Comparison of ENCODE assay signal across 2 cellular contexts in the genomic region with DNA sequence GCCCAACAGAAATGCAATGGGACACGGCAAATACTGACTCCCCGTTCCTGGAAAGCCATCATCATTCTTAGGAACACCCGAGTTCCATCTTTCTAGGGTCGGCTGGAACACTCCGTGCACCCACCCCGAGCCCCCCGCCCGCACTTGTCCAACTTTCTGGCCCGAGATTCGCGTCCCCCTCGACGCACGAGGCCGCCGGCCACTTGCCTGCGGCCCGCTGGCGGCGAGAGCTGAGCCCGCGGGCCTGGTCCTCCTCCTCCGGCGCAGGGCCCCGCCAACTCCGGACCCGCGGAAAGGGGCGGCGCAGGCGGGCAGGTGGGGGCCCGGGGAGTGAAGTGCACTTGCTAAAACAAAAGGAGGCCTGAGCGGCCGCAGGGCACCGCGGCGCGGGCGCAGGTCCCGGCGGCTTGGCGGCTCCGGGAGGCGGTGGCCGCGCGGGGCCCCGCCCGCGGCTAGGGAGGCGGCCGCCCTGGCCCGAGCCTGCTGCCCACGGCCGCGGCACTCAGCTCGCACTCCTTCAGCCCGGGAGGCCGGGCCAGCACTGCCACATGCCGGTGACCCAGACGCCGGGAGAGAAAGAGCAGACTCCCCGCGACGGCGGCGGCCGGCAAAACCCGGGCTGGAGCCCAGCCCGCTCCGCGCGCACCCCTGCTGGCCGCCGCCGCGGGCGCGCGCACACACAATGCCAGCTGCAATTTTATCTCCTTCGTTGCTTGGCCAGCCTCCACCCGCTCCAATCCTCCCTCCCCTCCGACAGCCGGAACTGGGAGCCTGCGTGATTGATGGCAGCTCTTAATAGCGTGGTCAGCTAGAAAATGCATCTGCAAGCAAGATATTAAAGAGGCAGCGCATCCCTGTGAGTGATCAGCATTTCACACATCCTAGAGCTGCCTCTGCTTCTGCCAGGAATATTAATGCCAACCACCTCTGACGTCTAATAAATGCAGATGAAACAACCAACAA.
TF ChIP-seq lines count a peak whose summit lies in the region.

No MANE protein-coding gene starts in this region.

TF ChIP-seq in HEK293, 187 proteins besides CTCF, POLR2A, EP300 and RAD21 (continued from another document and continues in another):
- TF ChIP-seq, protein P1, sequence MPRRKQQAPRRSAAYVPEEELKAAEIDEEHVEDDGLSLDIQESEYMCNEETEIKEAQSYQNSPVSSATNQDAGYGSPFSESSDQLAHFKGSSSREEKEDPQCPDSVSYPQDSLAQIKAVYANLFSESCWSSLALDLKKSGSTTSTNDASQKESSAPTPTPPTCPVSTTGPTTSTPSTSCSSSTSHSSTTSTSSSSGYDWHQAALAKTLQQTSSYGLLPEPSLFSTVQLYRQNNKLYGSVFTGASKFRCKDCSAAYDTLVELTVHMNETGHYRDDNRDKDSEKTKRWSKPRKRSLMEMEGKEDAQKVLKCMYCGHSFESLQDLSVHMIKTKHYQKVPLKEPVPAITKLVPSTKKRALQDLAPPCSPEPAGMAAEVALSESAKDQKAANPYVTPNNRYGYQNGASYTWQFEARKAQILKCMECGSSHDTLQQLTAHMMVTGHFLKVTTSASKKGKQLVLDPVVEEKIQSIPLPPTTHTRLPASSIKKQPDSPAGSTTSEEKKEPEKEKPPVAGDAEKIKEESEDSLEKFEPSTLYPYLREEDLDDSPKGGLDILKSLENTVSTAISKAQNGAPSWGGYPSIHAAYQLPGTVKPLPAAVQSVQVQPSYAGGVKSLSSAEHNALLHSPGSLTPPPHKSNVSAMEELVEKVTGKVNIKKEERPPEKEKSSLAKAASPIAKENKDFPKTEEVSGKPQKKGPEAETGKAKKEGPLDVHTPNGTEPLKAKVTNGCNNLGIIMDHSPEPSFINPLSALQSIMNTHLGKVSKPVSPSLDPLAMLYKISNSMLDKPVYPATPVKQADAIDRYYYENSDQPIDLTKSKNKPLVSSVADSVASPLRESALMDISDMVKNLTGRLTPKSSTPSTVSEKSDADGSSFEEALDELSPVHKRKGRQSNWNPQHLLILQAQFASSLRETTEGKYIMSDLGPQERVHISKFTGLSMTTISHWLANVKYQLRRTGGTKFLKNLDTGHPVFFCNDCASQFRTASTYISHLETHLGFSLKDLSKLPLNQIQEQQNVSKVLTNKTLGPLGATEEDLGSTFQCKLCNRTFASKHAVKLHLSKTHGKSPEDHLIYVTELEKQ (tag by site-specific recombination; IDR thresholded peaks at IDR 0.05; ENCODE audit: borderline replicate concordance), result peak; percentile 75; the same call in 1 of the 2 replicates
- peak; percentile 76 for TF ChIP-seq ZEB2 (tag by site-specific recombination; IDR thresholded peaks at IDR 0.05)
- TF ChIP-seq GLI4 (tag by site-specific recombination; IDR thresholded peaks at IDR 0.05), result no peak
- peak; percentile 80 for TF ChIP-seq SP2 (tag by site-specific recombination; IDR thresholded peaks at IDR 0.05)
- TF ChIP-seq MYNN (tag by site-specific recombination; IDR thresholded peaks at IDR 0.05; ENCODE audit: borderline replicate concordance), result no peak
- TF ChIP-seq, protein P2, sequence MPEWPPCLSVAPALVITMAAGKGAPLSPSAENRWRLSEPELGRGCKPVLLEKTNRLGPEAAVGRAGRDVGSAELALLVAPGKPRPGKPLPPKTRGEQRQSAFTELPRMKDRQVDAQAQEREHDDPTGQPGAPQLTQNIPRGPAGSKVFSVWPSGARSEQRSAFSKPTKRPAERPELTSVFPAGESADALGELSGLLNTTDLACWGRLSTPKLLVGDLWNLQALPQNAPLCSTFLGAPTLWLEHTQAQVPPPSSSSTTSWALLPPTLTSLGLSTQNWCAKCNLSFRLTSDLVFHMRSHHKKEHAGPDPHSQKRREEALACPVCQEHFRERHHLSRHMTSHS (tag by site-specific recombination; IDR thresholded peaks at IDR 0.05), result no peak
- TF ChIP-seq, protein P3, sequence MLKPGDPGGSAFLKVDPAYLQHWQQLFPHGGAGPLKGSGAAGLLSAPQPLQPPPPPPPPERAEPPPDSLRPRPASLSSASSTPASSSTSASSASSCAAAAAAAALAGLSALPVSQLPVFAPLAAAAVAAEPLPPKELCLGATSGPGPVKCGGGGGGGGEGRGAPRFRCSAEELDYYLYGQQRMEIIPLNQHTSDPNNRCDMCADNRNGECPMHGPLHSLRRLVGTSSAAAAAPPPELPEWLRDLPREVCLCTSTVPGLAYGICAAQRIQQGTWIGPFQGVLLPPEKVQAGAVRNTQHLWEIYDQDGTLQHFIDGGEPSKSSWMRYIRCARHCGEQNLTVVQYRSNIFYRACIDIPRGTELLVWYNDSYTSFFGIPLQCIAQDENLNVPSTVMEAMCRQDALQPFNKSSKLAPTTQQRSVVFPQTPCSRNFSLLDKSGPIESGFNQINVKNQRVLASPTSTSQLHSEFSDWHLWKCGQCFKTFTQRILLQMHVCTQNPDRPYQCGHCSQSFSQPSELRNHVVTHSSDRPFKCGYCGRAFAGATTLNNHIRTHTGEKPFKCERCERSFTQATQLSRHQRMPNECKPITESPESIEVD (tag by site-specific recombination; IDR thresholded peaks at IDR 0.05), result peak; percentile 42
- TF ChIP-seq MZF1 (tag by site-specific recombination; IDR thresholded peaks at IDR 0.05; ENCODE audit: borderline replicate concordance), result peak; percentile 25; the same call in 1 of the 2 replicates
- TF ChIP-seq ZNF548 (tag by site-specific recombination; IDR thresholded peaks at IDR 0.05), result no peak
- TF ChIP-seq, protein P4, sequence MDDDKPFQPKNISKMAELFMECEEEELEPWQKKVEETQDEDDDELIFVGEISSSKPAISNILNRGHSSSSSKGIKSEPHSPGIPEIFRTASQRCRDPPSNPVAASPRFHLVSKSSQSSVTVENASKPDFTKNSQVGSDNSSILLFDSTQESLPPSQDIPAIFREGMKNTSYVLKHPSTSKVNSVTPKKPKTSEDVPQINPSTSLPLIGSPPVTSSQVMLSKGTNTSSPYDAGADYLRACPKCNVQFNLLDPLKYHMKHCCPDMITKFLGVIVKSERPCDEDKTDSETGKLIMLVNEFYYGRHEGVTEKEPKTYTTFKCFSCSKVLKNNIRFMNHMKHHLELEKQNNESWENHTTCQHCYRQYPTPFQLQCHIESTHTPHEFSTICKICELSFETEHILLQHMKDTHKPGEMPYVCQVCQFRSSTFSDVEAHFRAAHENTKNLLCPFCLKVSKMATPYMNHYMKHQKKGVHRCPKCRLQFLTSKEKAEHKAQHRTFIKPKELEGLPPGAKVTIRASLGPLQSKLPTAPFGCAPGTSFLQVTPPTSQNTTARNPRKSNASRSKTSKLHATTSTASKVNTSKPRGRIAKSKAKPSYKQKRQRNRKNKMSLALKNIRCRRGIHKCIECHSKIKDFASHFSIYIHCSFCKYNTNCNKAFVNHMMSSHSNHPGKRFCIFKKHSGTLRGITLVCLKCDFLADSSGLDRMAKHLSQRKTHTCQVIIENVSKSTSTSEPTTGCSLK (tag by site-specific recombination; IDR thresholded peaks at IDR 0.05), result no peak
- no peak for TF ChIP-seq ZNF324 (tag by site-specific recombination; IDR thresholded peaks at IDR 0.05)
- no peak for TF ChIP-seq ZNF658 (tag by site-specific recombination; IDR thresholded peaks at IDR 0.05)

TF ChIP-seq in SK-N-SH, 30 proteins besides CTCF, POLR2A, EP300 and RAD21 (continued from another document):
- TF ChIP-seq FOSL2 (IDR thresholded peaks at IDR 0.05; ENCODE audit: borderline replicate concordance, low read depth), result peak; percentile 8; the same call in 1 of the 2 replicates
- TF ChIP-seq FOXJ3 (CRISPR knock-in tag; IDR thresholded peaks at IDR 0.05), result peak; percentile 66; the same call in 1 of the 2 replicates
- TF ChIP-seq, protein P5, sequence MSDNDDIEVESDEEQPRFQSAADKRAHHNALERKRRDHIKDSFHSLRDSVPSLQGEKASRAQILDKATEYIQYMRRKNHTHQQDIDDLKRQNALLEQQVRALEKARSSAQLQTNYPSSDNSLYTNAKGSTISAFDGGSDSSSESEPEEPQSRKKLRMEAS (IDR thresholded peaks at IDR 0.05; ENCODE audit: low read depth), result peak; percentile 75
- TF ChIP-seq SMC3 (IDR thresholded peaks at IDR 0.05; ENCODE audit: low read depth, low read length), result peak; percentile 33; the same call in 1 of the 2 replicates
